In the genomic region with DNA sequence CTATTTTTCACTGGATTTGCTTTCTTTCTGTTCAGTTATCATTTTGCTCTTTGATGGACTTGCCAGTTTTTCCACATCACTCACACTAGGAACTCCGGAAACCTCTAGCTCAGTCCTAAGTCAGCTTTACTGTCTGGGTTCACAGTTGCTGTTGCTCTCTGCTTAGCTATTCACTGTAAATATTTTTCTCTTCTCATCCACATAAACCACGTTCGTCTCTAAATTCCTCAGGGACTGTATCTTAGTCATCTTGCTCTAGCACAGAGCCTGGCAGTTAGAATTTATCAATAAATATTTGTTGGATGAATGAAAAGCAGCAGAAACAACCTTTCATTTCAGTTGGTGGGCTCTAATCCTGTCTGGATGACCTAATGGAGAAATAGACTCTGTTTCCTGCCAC, we compare ENCODE assay signal across 17 cellular contexts.
DNase-seq lines count a peak whose midpoint lies in the region; ATAC-seq and TF ChIP-seq lines count a peak whose summit lies in the region.
"Had no signal": no experiment of that assay in that cellular context is flagged by ENCODE, and none has a peak within 500 bp of the region (broad histone marks: within the 10 kb centered on the region; RNA-seq: fewer than 3 reads in every experiment).

No MANE protein-coding gene starts in this region.

- H3K9me3 Mint-ChIP-seq in activated T-cell treated with anti-CD3 and anti-CD28 coated beads, Interleukin-2, amount 50 U/mL, for 72 hours = no peaks in the 10 kb centered on the region
- H3K9me3 Mint-ChIP-seq: CD8-positive, alpha-beta T cell had no signal

- no peak overlapping the region for H3K4me3 Mint-ChIP-seq in activated T-cell treated with anti-CD3 and anti-CD28 coated beads, Interleukin-2, amount 50 U/mL, for 72 hours
- H3K4me3 Mint-ChIP-seq: CD4-positive, CD25-positive, alpha-beta regulatory T cell; CD8-positive, alpha-beta T cell had no signal

- no peak overlapping the region for H3K9ac ChIP-seq in SU-DHL-6 (ENCODE audit: low read length)
- H3K9ac ChIP-seq in smooth muscle cell (ENCODE audit: low read depth) = no peak overlapping the region
- H3K9ac ChIP-seq: GM23248 had no signal

- H3K27ac ChIP-seq in SU-DHL-6 (ENCODE audit: low read depth, low read length) (no peak overlapping the region), smooth muscle cell (ENCODE audit: low read depth) (no peak overlapping the region)
- H3K27ac ChIP-seq: C4-2B, GM23248 had no signal

- no peaks in the 10 kb centered on the region for H3K27me3 Mint-ChIP-seq in activated T-cell treated with anti-CD3 and anti-CD28 coated beads, Interleukin-2, amount 50 U/mL, for 72 hours (ENCODE audit: low read depth)
- H3K27me3 Mint-ChIP-seq: CD4-positive, CD25-positive, alpha-beta regulatory T cell had no signal

- no peaks in the 10 kb centered on the region for H4K20me1 ChIP-seq in SU-DHL-6 (ENCODE audit: low read depth, low read length)
- no peaks in the 10 kb centered on the region for H4K20me1 ChIP-seq in smooth muscle cell (ENCODE audit: low read depth)

- H3K4me2 ChIP-seq in SU-DHL-6 (ENCODE audit: low read depth, low read length, poor library complexity, severe bottlenecking) = no peak overlapping the region
- no peak overlapping the region for H3K4me2 ChIP-seq in smooth muscle cell

- peak; percentile 29 for DNase-seq in LHCN-M2 (ENCODE audit: low read depth)
- peak; percentile 17 for DNase-seq in myocyte (ENCODE audit: low read depth)
- DNase-seq in smooth muscle cell (lab: John Stamatoyannopoulos, UW; ENCODE audit: unreplicated experiment) = no peak
- no peak for DNase-seq in NCI-H187 (lab: John Stamatoyannopoulos, UW)
- DNase-seq in midbrain (lab: John Stamatoyannopoulos, UW) = no peak
- no peak for DNase-seq in activated T-cell treated with anti-CD3 and anti-CD28 coated beads, Interleukin-2, amount 50 U/mL, for 72 hours
- DNase-seq: Caco-2; CD4-positive, CD25-positive, alpha-beta regulatory T cell; CD8-positive, alpha-beta T cell; DMS153; DND-41; GM23248; H7; HCEC 1CT had no signal

- no peaks in the 10 kb centered on the region for H3K4me1 Mint-ChIP-seq in activated T-cell treated with anti-CD3 and anti-CD28 coated beads, Interleukin-2, amount 50 U/mL, for 72 hours (ENCODE audit: low read depth)
- H3K4me1 Mint-ChIP-seq: CD4-positive, CD25-positive, alpha-beta regulatory T cell had no signal

- H3K79me2 ChIP-seq in SU-DHL-6 (ENCODE audit: insufficient read depth, low read length) (no peaks in the 10 kb centered on the region), smooth muscle cell (ENCODE audit: low read depth) (no peaks in the 10 kb centered on the region)

- peak overlapping the region; percentile 12 for H2AFZ ChIP-seq in SU-DHL-6 (ENCODE audit: low read depth, low read length, severe bottlenecking)
- peak overlapping the region; percentile 9 for H2AFZ ChIP-seq in smooth muscle cell (ENCODE audit: low read depth)
- H2AFZ ChIP-seq: GM23248 had no signal

- H3F3A ChIP-seq in SU-DHL-6 (ENCODE audit: insufficient read depth) (no peaks in the 10 kb centered on the region), smooth muscle cell (ENCODE audit: low read depth) (no peaks in the 10 kb centered on the region)

- no peaks in the 10 kb centered on the region for H3K9me2 ChIP-seq in SU-DHL-6 (replicated peaks; ENCODE audit: insufficient read depth, low read length)

- H3K27me3 ChIP-seq in SU-DHL-6 (ENCODE audit: low read length) = no peaks in the 10 kb centered on the region
- no peaks in the 10 kb centered on the region for H3K27me3 ChIP-seq in smooth muscle cell (ENCODE audit: low read depth)

- no peak overlapping the region for H3K4me3 ChIP-seq in SU-DHL-6 (ENCODE audit: insufficient read depth, low read length, poor library complexity, severe bottlenecking)
- H3K4me3 ChIP-seq in smooth muscle cell = no peak overlapping the region
- H3K4me3 ChIP-seq: GM23248 had no signal

- TF ChIP-seq CTCF in SU-DHL-6 (IDR thresholded peaks at IDR 0.05; ENCODE audit: insufficient read depth, low read length, poor library complexity, severe bottlenecking) (no peak), smooth muscle cell (IDR thresholded peaks at IDR 0.05; ENCODE audit: borderline replicate concordance, insufficient read depth, poor library complexity, severe bottlenecking) (no peak)

- no peaks in the 10 kb centered on the region for H3K9me3 ChIP-seq in SU-DHL-6 (ENCODE audit: insufficient read depth, low read length)
- no peaks in the 10 kb centered on the region for H3K9me3 ChIP-seq in smooth muscle cell (replicated peaks; ENCODE audit: low read depth)
- H3K9me3 ChIP-seq: Caco-2 had no signal

- H3K4me1 ChIP-seq in smooth muscle cell (ENCODE audit: low read depth) = no peaks in the 10 kb centered on the region
- H3K4me1 ChIP-seq: Caco-2 had no signal

- H3K36me3 ChIP-seq in SU-DHL-6 (ENCODE audit: low read length) (no peaks in the 10 kb centered on the region), smooth muscle cell (ENCODE audit: low read depth) (no peaks in the 10 kb centered on the region)

- ATAC-seq in GM21447 (IDR thresholded peaks at IDR 0.05; ENCODE audit: unreplicated experiment) = no peak
- ATAC-seq in activated T-cell treated with anti-CD3 and anti-CD28 coated beads, Interleukin-2, amount 50 U/mL, for 72 hours (replicated peaks in 1 of 2) = no peak
- ATAC-seq: CD8-positive, alpha-beta T cell had no signal

- no peak overlapping the region for H3K27ac Mint-ChIP-seq in activated T-cell treated with anti-CD3 and anti-CD28 coated beads, Interleukin-2, amount 50 U/mL, for 72 hours
- H3K27ac Mint-ChIP-seq: CD4-positive, CD25-positive, alpha-beta regulatory T cell; CD8-positive, alpha-beta T cell had no signal

- no peaks in the 10 kb centered on the region for H3K36me3 Mint-ChIP-seq in activated T-cell treated with anti-CD3 and anti-CD28 coated beads, Interleukin-2, amount 50 U/mL, for 72 hours (ENCODE audit: insufficient read depth in 2 of 2)
- H3K36me3 Mint-ChIP-seq: CD4-positive, CD25-positive, alpha-beta regulatory T cell; CD8-positive, alpha-beta T cell had no signal

- WGBS in smooth muscle cell (ENCODE audit: low lambda C conversion rate) = 27% methylated on average over 3 of the region's 3 CpGs

Comparison
In these comparisons a context has a peak if more than half of its experiments do, and no peak if none do; other contexts are left out.
1. DNase-seq: peak in LHCN-M2 (single experiment) and myocyte (single experiment); none in smooth muscle cell (single experiment), NCI-H187 (0 of 2), midbrain (single experiment) and activated T-cell treated with anti-CD3 and anti-CD28 coated beads, Interleukin-2, amount 50 U/mL, for 72 hours (0 of 2).